Comparison of ENCODE assay signal across 35 cellular contexts in genomic region chr16:48682971-48683370, GRCh38.
"Had no signal": no experiment of that assay in that cellular context is flagged by ENCODE, and none has a peak within 500 bp of the region (broad histone marks: within the 10 kb centered on the region; RNA-seq: fewer than 3 reads in every experiment).

No MANE protein-coding gene starts in this region.

- H3K4me2 ChIP-seq: KMS-11 had no signal

- H3K4me3 ChIP-seq: MG63 had no signal

- H3K9ac ChIP-seq: KMS-11 had no signal

- DNase-seq: Karpas-422, Kasumi-1, KBM-7, KG1, MG63, MM.1S, MV-4-11, NCI-H1048, NCI-H1092, NCI-H1092 treated with DMSO at 0.1 percent for 48 hours, NCI-H1105, NCI-H1105 treated with DMSO at 0.1 percent for 48 hours, NCI-H1417, NCI-H1417 treated with DMSO at 0.1 percent for 48 hours, NCI-H1436, NCI-H1436 treated with DMSO at 0.1 percent for 48 hours, NCI-H146, NCI-H1694, NCI-H1694 treated with DMSO at 0.1 percent for 48 hours, NCI-H187, NCI-H187 treated with DMSO at 0.1 percent for 48 hours, NCI-H1930, NCI-H2029, NCI-H2029 treated with DMSO at 0.1 percent for 48 hours, NCI-H2081, NCI-H2081 treated with DMSO at 0.1 percent for 48 hours, NCI-H2107, NCI-H2171, NCI-H2171 treated with DMSO at 0.1 percent for 48 hours, NCI-H2227 treated with DMSO at 0.1 percent for 48 hours, NCI-H226, NCI-H345, NCI-H446, NCI-H446 treated with DMSO at 0.1 percent for 48 hours had no signal

- H3K36me3 ChIP-seq: MG63 had no signal

- H3K27me3 ChIP-seq: MG63 had no signal

- H3K9me3 ChIP-seq: MG63 had no signal

- H3K27ac ChIP-seq: KMS-11 had no signal
